Comparison of ENCODE assay signal across 1 cellular context in the genomic region with DNA sequence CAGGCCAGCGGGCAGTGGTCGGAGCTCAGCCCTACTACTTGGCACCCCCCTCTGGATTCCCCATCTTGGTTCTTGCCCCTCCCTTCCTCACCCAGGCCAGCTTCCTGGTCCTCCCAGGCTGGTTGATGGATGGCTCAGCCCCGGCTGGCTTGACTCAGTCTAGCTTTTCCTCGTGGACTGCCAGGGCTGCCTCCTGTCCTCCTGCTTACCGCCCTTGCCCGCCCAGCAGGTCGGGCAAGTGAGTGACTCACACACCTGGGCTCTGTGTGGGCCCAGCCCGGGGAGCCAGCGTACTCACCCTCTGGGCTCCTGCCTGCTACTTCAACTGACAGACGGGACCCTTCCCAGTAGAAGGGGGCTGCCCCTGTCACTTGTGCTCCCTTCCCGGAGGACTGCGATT.
TF ChIP-seq lines count a peak whose summit lies in the region.

No MANE protein-coding gene starts in this region.

TF ChIP-seq in HepG2, 621 proteins besides CTCF, POLR2A, EP300 and RAD21:
- TF ChIP-seq ZBTB1 (CRISPR knock-in tag; IDR thresholded peaks at IDR 0.05; ENCODE audit: borderline replicate concordance) (no peak), HNRNPL (IDR thresholded peaks at IDR 0.05; ENCODE audit: low read depth, low read length) (0 out of 2 replicates have a peak, but pooled peaks have one; percentile 41)
